10 cellular contexts compared by ENCODE assay signal in genomic region chr10:11286261-11286989, GRCh38.
DNase-seq lines count a peak whose midpoint lies in the region; ATAC-seq and TF ChIP-seq lines count a peak whose summit lies in the region.
"Had no signal": no experiment of that assay in that cellular context is flagged by ENCODE, and none has a peak within 500 bp of the region (broad histone marks: within the 10 kb centered on the region; RNA-seq: fewer than 3 reads in every experiment).

No MANE protein-coding gene starts in this region.

- peak; percentile 90 for ATAC-seq in GM19023 (IDR thresholded peaks at IDR 0.05; ENCODE audit: unreplicated experiment)
- ATAC-seq in HG02840 (IDR thresholded peaks at IDR 0.05; ENCODE audit: low FRiP score, unreplicated experiment) = peak; percentile 81
- ATAC-seq in activated B cell treated with CpG ODN at 0.5 μM for 24 hours (ENCODE audit: low read depth) = no peak
- ATAC-seq in SK-N-SH treated with all-trans-retinoic acid at 6 μM for 48 hours = no peak

- H3K27me3 Mint-ChIP-seq in activated B cell treated with CpG ODN at 0.5 μM for 24 hours = no peaks in the 10 kb centered on the region

- no peak overlapping the region for H3K4me3 Mint-ChIP-seq in activated B cell treated with CpG ODN at 0.5 μM for 24 hours

- H3K36me3 Mint-ChIP-seq in activated B cell treated with CpG ODN at 0.5 μM for 24 hours (ENCODE audit: low read depth) = peaks cover 59% of the 10 kb centered on the region

- DNase-seq in GM10248 (ENCODE audit: extremely low spot score) = peak; percentile 77
- no peak for DNase-seq in activated B cell treated with CpG ODN at 0.5 μM for 24 hours
- DNase-seq in Kasumi-1 (lab: John Stamatoyannopoulos, UW) = no peak
- DNase-seq in NCI-H345 (lab: John Stamatoyannopoulos, UW) = no peak
- no peak for DNase-seq in anterior cingulate cortex (lab: John Stamatoyannopoulos, UW)
- DNase-seq: amygdala, MV-4-11 had no signal

- peak overlapping the region; percentile 53 for H3K27ac Mint-ChIP-seq in activated B cell treated with CpG ODN at 0.5 μM for 24 hours

- POLR2A ChIA-PET in GM10248 (lab: Yijun Ruan, JAX) = no interaction called here
- POLR2A ChIA-PET in activated B cell treated with CpG ODN at 0.5 μM for 24 hours (lab: Charles Lee) = no interaction called here

- no peaks in the 10 kb centered on the region for H3K9me3 Mint-ChIP-seq in activated B cell treated with CpG ODN at 0.5 μM for 24 hours

- CTCF ChIA-PET in GM10248 (lab: Yijun Ruan, JAX) = interaction anchor here (1.5 to 2.2 kb wide), 3 partner anchors 8 to 15 kb away, joined by 5 to 9 read pairs (median 8); no protein-coding TSS in a partner anchor
- CTCF ChIA-PET in activated B cell treated with CpG ODN at 0.5 μM for 24 hours (lab: Charles Lee) = no interaction called here

- peaks cover 5% of the 10 kb centered on the region for H3K4me1 Mint-ChIP-seq in activated B cell treated with CpG ODN at 0.5 μM for 24 hours

- TF ChIP-seq CTCF in GM10248 (IDR thresholded peaks at IDR 0.05; ENCODE audit: control extremely low read depth, extremely low read depth, low read depth, missing control alignments) (no peak), activated B cell treated with CpG ODN at 0.5 μM for 24 hours (IDR thresholded peaks at IDR 0.05) (no peak)

- intact Hi-C loops in activated B cell treated with CpG ODN at 0.5 μM for 24 hours (cut with micrococcal nuclease) = no loop called here

TF ChIP-seq in SK-N-SH treated with all-trans-retinoic acid at 6 μM for 48 hours, 23 proteins besides CTCF, POLR2A, EP300 and RAD21:
- TF ChIP-seq, protein P1, sequence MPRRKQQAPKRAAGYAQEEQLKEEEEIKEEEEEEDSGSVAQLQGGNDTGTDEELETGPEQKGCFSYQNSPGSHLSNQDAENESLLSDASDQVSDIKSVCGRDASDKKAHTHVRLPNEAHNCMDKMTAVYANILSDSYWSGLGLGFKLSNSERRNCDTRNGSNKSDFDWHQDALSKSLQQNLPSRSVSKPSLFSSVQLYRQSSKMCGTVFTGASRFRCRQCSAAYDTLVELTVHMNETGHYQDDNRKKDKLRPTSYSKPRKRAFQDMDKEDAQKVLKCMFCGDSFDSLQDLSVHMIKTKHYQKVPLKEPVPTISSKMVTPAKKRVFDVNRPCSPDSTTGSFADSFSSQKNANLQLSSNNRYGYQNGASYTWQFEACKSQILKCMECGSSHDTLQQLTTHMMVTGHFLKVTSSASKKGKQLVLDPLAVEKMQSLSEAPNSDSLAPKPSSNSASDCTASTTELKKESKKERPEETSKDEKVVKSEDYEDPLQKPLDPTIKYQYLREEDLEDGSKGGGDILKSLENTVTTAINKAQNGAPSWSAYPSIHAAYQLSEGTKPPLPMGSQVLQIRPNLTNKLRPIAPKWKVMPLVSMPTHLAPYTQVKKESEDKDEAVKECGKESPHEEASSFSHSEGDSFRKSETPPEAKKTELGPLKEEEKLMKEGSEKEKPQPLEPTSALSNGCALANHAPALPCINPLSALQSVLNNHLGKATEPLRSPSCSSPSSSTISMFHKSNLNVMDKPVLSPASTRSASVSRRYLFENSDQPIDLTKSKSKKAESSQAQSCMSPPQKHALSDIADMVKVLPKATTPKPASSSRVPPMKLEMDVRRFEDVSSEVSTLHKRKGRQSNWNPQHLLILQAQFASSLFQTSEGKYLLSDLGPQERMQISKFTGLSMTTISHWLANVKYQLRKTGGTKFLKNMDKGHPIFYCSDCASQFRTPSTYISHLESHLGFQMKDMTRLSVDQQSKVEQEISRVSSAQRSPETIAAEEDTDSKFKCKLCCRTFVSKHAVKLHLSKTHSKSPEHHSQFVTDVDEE (CRISPR knock-in tag; IDR thresholded peaks at IDR 0.05) = no peak
- TF ChIP-seq OSR1 (CRISPR knock-in tag; IDR thresholded peaks at IDR 0.05) = no peak
- no peak for TF ChIP-seq ZC3H10 (CRISPR knock-in tag; IDR thresholded peaks at IDR 0.05)
- TF ChIP-seq ARNTL (CRISPR knock-in tag; IDR thresholded peaks at IDR 0.05; ENCODE audit: borderline replicate concordance, low read depth) = no peak
- no peak for TF ChIP-seq ESRRG (CRISPR knock-in tag; IDR thresholded peaks at IDR 0.05)
- TF ChIP-seq TOX (CRISPR knock-in tag; IDR thresholded peaks at IDR 0.05; ENCODE audit: borderline replicate concordance) = no peak
- TF ChIP-seq, protein P2, sequence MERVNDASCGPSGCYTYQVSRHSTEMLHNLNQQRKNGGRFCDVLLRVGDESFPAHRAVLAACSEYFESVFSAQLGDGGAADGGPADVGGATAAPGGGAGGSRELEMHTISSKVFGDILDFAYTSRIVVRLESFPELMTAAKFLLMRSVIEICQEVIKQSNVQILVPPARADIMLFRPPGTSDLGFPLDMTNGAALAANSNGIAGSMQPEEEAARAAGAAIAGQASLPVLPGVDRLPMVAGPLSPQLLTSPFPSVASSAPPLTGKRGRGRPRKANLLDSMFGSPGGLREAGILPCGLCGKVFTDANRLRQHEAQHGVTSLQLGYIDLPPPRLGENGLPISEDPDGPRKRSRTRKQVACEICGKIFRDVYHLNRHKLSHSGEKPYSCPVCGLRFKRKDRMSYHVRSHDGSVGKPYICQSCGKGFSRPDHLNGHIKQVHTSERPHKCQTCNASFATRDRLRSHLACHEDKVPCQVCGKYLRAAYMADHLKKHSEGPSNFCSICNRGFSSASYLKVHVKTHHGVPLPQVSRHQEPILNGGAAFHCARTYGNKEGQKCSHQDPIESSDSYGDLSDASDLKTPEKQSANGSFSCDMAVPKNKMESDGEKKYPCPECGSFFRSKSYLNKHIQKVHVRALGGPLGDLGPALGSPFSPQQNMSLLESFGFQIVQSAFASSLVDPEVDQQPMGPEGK (CRISPR knock-in tag; IDR thresholded peaks at IDR 0.05; ENCODE audit: borderline replicate concordance) = no peak
- TF ChIP-seq ZNF8 (CRISPR knock-in tag; IDR thresholded peaks at IDR 0.05) = no peak
- no peak for TF ChIP-seq ISL1 (CRISPR knock-in tag; IDR thresholded peaks at IDR 0.05)
- no peak for TF ChIP-seq BACH2 (CRISPR knock-in tag; IDR thresholded peaks at IDR 0.05; ENCODE audit: borderline replicate concordance)
- no peak for TF ChIP-seq GLIS3 (CRISPR knock-in tag; IDR thresholded peaks at IDR 0.05)
- no peak for TF ChIP-seq CSRNP3 (CRISPR knock-in tag; IDR thresholded peaks at IDR 0.05)

Comparison
In these comparisons a context has a peak if more than half of its experiments do, and no peak if none do; other contexts are left out.
1. ATAC-seq: peak in GM19023 (single experiment) and HG02840 (single experiment); none in activated B cell treated with CpG ODN at 0.5 μM for 24 hours (single experiment) and SK-N-SH treated with all-trans-retinoic acid at 6 μM for 48 hours (single experiment).